Comparison of ENCODE assay signal across 29 cellular contexts in the genomic region with DNA sequence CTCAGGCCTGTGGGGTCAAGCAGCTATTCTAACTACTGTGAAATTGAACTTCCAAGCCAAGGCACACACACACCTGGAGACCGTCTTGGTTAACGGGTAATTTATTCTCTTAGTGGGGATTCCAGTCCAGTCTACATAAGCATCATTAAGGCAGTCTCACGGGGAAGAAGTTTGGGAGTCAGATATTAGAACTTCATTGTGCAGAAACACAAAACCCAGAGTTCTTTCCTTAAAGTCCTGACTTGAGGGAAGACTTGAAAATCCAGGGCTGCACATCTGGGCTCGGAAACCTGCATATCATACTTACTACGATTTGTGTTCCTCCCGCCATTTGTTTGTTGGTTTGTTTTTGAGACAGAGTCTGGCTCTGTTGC.
DNase-seq lines count a peak whose midpoint lies in the region; FAIRE-seq and TF ChIP-seq lines count a peak whose summit lies in the region.
"Had no signal": no experiment of that assay in that cellular context is flagged by ENCODE, and none has a peak within 500 bp of the region (broad histone marks: within the 10 kb centered on the region; RNA-seq: fewer than 3 reads in every experiment).

No MANE protein-coding gene starts in this region.

- H4K91ac ChIP-seq in H1 (replicated peaks; ENCODE audit: insufficient read length, low read length), result no peak overlapping the region

- no peaks in the 10 kb centered on the region for H3K79me1 ChIP-seq in H1 (ENCODE audit: low read depth, low read length)

- H3K23ac ChIP-seq in H1 (ENCODE audit: insufficient read length), result no peak overlapping the region

- no peak for TF ChIP-seq CTCF in H1 (IDR thresholded peaks at IDR 0.05; ENCODE audit: control extremely low read depth in 1 of 3, insufficient read depth in 1 of 3, low read depth in 1 of 3, low read length in 3 of 3)

- H3K27ac ChIP-seq in H1 (ENCODE audit: low read depth, low read length), result no peak overlapping the region
- H3K27ac ChIP-seq: 22Rv1; A549; BLaER1; BLaER1 treated with 17β-estradiol and CSF1 and Interleukin-3, amounts not matched to agents 10 nM and 100 nM; C4-2B had no signal

- no peak overlapping the region for H2AK5ac ChIP-seq in H1 (ENCODE audit: low read depth, low read length)

- no peak overlapping the region for H4K5ac ChIP-seq in H1 (ENCODE audit: insufficient read length, low read depth, low read length)

- H3K4me1 ChIP-seq in H1 (replicated peaks in 1 of 4; ENCODE audit: control insufficient read depth in 3 of 4, insufficient read depth in 4 of 4, low read length in 3 of 4), result peaks cover 0 to 14% (median 7%) of the 10 kb centered on the region in 4 experiments; a peak in 5 of 7 replicates
- H3K4me1 ChIP-seq: A549, BE2C, Caco-2 had no signal

- no peak overlapping the region for H3K56ac ChIP-seq in H1 (replicated peaks; ENCODE audit: insufficient read length, low read depth, low read length)

- H3K18ac ChIP-seq in H1 (ENCODE audit: extremely low read depth, low read length), result no peak overlapping the region

- H2AFZ ChIP-seq in H1 (ENCODE audit: low read length), result no peak overlapping the region

- no peaks in the 10 kb centered on the region for H3K23me2 ChIP-seq in H1 (ENCODE audit: low read depth, low read length)

- no peaks in the 10 kb centered on the region for H4K20me1 ChIP-seq in H1 (replicated peaks in 1 of 2; ENCODE audit: control insufficient read depth in 1 of 2, insufficient read depth in 2 of 2, low read length in 2 of 2)
- H4K20me1 ChIP-seq: BLaER1; BLaER1 treated with 17β-estradiol and CSF1 and Interleukin-3, amounts not matched to agents 10 nM and 100 nM had no signal

- DNase-seq in H1 (ENCODE audit: low read depth in 1 of 2, low spot score in 2 of 2), result no peak
- no peak for DNase-seq in anterior cingulate cortex (lab: John Stamatoyannopoulos, UW)
- DNase-seq: 8988T; ACHN; AML-193; BE2C; C1 segment of cervical spinal cord; Caco-2; Calu3; CD4-positive, alpha-beta memory T cell; CD4-positive, alpha-beta T cell; CD4-positive, CD25-positive, alpha-beta regulatory T cell; CD8-positive, alpha-beta memory T cell; CD8-positive, alpha-beta T cell; COR-L47; DMS 273 treated with DMSO at 0.1 percent for 48 hours; DMS153; DMS53; DMS79; DMS79 treated with DMSO at 0.1 percent for 48 hours; DND-41; EL had no signal

- TF ChIP-seq POLR2A in H1 (IDR thresholded peaks at IDR 0.05; ENCODE audit: control extremely low read depth in 1 of 2, low read depth in 2 of 2, low read length in 2 of 2), result no peak

- H2BK5ac ChIP-seq in H1 (ENCODE audit: low read depth, low read length), result no peak overlapping the region

- H2BK120ac ChIP-seq in H1 (replicated peaks; ENCODE audit: low read depth, low read length), result no peak overlapping the region

- no peaks in the 10 kb centered on the region for H3K9me3 ChIP-seq in H1 (ENCODE audit: insufficient read depth in 2 of 2, low read depth in 1 of 2, low read length in 1 of 2)
- H3K9me3 ChIP-seq: A549, BE2C, Caco-2 had no signal

- no peak overlapping the region for H2BK20ac ChIP-seq in H1 (ENCODE audit: low read length)

- POLR2A ChIA-PET in H1 (lab: Charles Lee; ENCODE audit: partially characterized antibody), result interaction anchor here (0.9 kb wide), 1 partner anchor 36 kb away, joined by 3 read pairs; no protein-coding TSS in a partner anchor

- no peaks in the 10 kb centered on the region; a peak in 1 of 7 replicates for H3K27me3 ChIP-seq in H1 (replicated peaks in 1 of 4; ENCODE audit: control insufficient read depth in 3 of 4, extremely low read depth in 1 of 4, insufficient read depth in 3 of 4, low read length in 3 of 4)
- H3K27me3 ChIP-seq: BE2C; BLaER1; BLaER1 treated with 17β-estradiol and CSF1 and Interleukin-3, amounts not matched to agents 10 nM and 100 nM had no signal

- H2BK15ac ChIP-seq in H1 (ENCODE audit: low read length), result no peak overlapping the region

- no peaks in the 10 kb centered on the region for H3K36me3 ChIP-seq in H1 (ENCODE audit: control insufficient read depth in 2 of 4, insufficient read depth in 4 of 4, low read length in 3 of 4)
- H3K36me3 ChIP-seq: BE2C; BLaER1; BLaER1 treated with 17β-estradiol and CSF1 and Interleukin-3, amounts not matched to agents 10 nM and 100 nM had no signal

- 0 out of 2 replicates have a peak overlapping the region, but pooled peaks have one; percentile 17 for H2BK12ac ChIP-seq in H1 (ENCODE audit: low read depth, low read length)

- H3K4ac ChIP-seq in H1 (replicated peaks; ENCODE audit: insufficient read length, low read depth, low read length), result no peak overlapping the region

- WGBS in H1 (ENCODE audit: extremely low coverage in 1 of 2, insufficient coverage in 1 of 2, insufficient read length in 1 of 2, insufficient replicate concordance in 2 of 2, low coverage in 1 of 2, low lambda C conversion rate in 2 of 2, missing lambda C conversion rate in 1 of 2), 2 experiments, result 85% methylated on average over 6 of the region's 6 CpGs; no CpG with 5 or more reads in 1 of the 2 experiments

- no peak overlapping the region for H3K4me3 ChIP-seq in H1 (ENCODE audit: extremely low read depth in 1 of 4, insufficient read depth in 2 of 4, low read depth in 3 of 4, low read length in 4 of 4)
- H3K4me3 ChIP-seq: A549; BLaER1; BLaER1 treated with 17β-estradiol and CSF1 and Interleukin-3, amounts not matched to agents 10 nM and 100 nM had no signal

- no peak for TF ChIP-seq RAD21 in H1 (IDR thresholded peaks at IDR 0.05 in 1 of 2, conservative IDR thresholded peaks at IDR 0.05 in 1 of 2; ENCODE audit: low read depth in 2 of 2, low read length in 2 of 2)

- FAIRE-seq in H1 (lab: Jason Lieb, UNC), result no peak
- FAIRE-seq: A204.1, A549, D721Med had no signal

- CTCF ChIA-PET in H1 (lab: Charles Lee; ENCODE audit: partially characterized antibody), result interaction anchor here (0.7 to 1.4 kb wide), 5 partner anchors 9 to 69 kb away, joined by 3 to 4 read pairs (median 3); no protein-coding TSS in a partner anchor

- H3K79me2 ChIP-seq in H1 (ENCODE audit: control insufficient read depth in 1 of 2, insufficient read depth in 2 of 2, low read length in 2 of 2), result no peaks in the 10 kb centered on the region

- no peak overlapping the region for H3K4me2 ChIP-seq in H1 (ENCODE audit: insufficient read depth in 1 of 2, low read depth in 2 of 2, low read length in 2 of 2)
- H3K4me2 ChIP-seq: A549, BLaER1 had no signal

- TF ChIP-seq EP300 in H1 (IDR thresholded peaks at IDR 0.05; ENCODE audit: borderline replicate concordance in 1 of 2, low read depth in 2 of 2, low read length in 2 of 2), result no peak

- no peak overlapping the region for H4K8ac ChIP-seq in H1 (ENCODE audit: extremely low read depth, insufficient read depth, low read length)

- H3K9ac ChIP-seq in H1 (replicated peaks in 1 of 4; ENCODE audit: extremely low read depth in 1 of 4, low read depth in 3 of 4, low read length in 3 of 4), result no peak overlapping the region
- H3K9ac ChIP-seq: BLaER1; BLaER1 treated with 17β-estradiol and CSF1 and Interleukin-3, amounts not matched to agents 10 nM and 100 nM had no signal

- no peak overlapping the region for H3K14ac ChIP-seq in H1 (ENCODE audit: insufficient read length)

TF ChIP-seq in H1, 55 proteins besides CTCF, POLR2A, EP300 and RAD21:
- TF ChIP-seq MAFK (IDR thresholded peaks at IDR 0.05; ENCODE audit: low read depth, low read length) (no peak), NANOG (IDR thresholded peaks at IDR 0.05; ENCODE audit: insufficient read depth, low read depth, low read length, poor library complexity, severe bottlenecking) (no peak), SUZ12 (IDR thresholded peaks at IDR 0.05; ENCODE audit: low read length) (no peak), CBX5 (IDR thresholded peaks at IDR 0.05; ENCODE audit: low read depth, low read length) (no peak), TCF12 (IDR thresholded peaks at IDR 0.05; ENCODE audit: low read depth, low read length) (no peak), SIX5 (IDR thresholded peaks at IDR 0.05; ENCODE audit: low read depth, low read length) (no peak), ZNF274 (IDR thresholded peaks at IDR 0.05; ENCODE audit: borderline replicate concordance, extremely low read depth, low read length) (no peak), EGR1 (IDR thresholded peaks at IDR 0.05; ENCODE audit: borderline replicate concordance, low read depth, low read length) (no peak), SAP30 (IDR thresholded peaks at IDR 0.05; ENCODE audit: insufficient read depth, insufficient replicate concordance, low read length) (no peak), RBBP5 (IDR thresholded peaks at IDR 0.05; ENCODE audit: borderline replicate concordance, low read depth, low read length) (no peak)
- TF ChIP-seq, protein P1, sequence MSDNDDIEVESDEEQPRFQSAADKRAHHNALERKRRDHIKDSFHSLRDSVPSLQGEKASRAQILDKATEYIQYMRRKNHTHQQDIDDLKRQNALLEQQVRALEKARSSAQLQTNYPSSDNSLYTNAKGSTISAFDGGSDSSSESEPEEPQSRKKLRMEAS (IDR thresholded peaks at IDR 0.05), result no peak
- TF ChIP-seq, protein P2, sequence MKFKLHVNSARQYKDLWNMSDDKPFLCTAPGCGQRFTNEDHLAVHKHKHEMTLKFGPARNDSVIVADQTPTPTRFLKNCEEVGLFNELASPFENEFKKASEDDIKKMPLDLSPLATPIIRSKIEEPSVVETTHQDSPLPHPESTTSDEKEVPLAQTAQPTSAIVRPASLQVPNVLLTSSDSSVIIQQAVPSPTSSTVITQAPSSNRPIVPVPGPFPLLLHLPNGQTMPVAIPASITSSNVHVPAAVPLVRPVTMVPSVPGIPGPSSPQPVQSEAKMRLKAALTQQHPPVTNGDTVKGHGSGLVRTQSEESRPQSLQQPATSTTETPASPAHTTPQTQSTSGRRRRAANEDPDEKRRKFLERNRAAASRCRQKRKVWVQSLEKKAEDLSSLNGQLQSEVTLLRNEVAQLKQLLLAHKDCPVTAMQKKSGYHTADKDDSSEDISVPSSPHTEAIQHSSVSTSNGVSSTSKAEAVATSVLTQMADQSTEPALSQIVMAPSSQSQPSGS (IDR thresholded peaks at IDR 0.05; ENCODE audit: low read length), result no peak
- TF ChIP-seq, protein P3, sequence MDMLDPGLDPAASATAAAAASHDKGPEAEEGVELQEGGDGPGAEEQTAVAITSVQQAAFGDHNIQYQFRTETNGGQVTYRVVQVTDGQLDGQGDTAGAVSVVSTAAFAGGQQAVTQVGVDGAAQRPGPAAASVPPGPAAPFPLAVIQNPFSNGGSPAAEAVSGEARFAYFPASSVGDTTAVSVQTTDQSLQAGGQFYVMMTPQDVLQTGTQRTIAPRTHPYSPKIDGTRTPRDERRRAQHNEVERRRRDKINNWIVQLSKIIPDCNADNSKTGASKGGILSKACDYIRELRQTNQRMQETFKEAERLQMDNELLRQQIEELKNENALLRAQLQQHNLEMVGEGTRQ (IDR thresholded peaks at IDR 0.05; ENCODE audit: low read length), result no peak
TF ChIP-seq in H1: peak in this region for 0.
